ENCODE assay signal across 8 cellular contexts in the genomic region with DNA sequence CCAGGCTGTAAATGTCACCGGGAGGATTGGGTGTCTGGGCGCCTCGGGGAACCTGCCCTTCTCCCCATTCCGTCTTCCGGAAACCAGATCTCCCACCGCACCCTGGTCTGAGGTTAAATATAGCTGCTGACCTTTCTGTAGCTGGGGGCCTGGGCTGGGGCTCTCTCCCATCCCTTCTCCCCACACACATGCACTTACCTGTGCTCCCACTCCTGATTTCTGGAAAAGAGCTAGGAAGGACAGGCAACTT. TPM values are rescaled to one million over a fixed set of nuclear protein-coding genes. Genes with fewer than 3 reads are reported as not detected.
A peak's percentile ranks its signal among the peaks of the same experiment; 100 is the strongest.
DNase-seq lines count a peak whose midpoint lies in the region; TF ChIP-seq lines count a peak whose summit lies in the region.

No MANE protein-coding gene starts in this region.

- H3K79me2 ChIP-seq in fibroblast of lung (ENCODE audit: control insufficient read depth, insufficient read depth, low read length) = peaks cover 48% of the 10 kb centered on the region

- H3K4me1 ChIP-seq in ES-I3 (ENCODE audit: insufficient read depth, low read length) (peaks cover 20% of the 10 kb centered on the region), fibroblast of lung (ENCODE audit: control insufficient read depth, extremely low read depth, insufficient read depth, low read length) (peaks cover 29% of the 10 kb centered on the region), prostate gland (replicated peaks) (peaks cover 12% of the 10 kb centered on the region)

- DNase-seq in SK-N-MC (ENCODE audit: low read depth, low spot score) (no peak), fibroblast of lung (ENCODE audit: low read depth in 2 of 2) (no peak), prostate gland (ENCODE audit: low spot score) (no peak), amniotic stem cell (lab: John Stamatoyannopoulos, UW) (no peak), globus pallidus (ENCODE audit: low spot score) (no peak), DMS53 treated with DMSO at 0.1 percent for 48 hours (lab: John Stamatoyannopoulos, UW; ENCODE audit: unreplicated experiment) (no peak)
- no peak for DNase-seq in stimulated activated CD4-positive, alpha-beta T cell treated with anti-CD3 and anti-CD28 coated beads, Interleukin-2, amount 100 ng/mL, for 24 hours

- H3K9me3 ChIP-seq in ES-I3 (ENCODE audit: control insufficient read depth, insufficient read depth, low read length) (no peaks in the 10 kb centered on the region), SK-N-MC (ENCODE audit: low read depth, low read length) (no peaks in the 10 kb centered on the region), fibroblast of lung (ENCODE audit: control insufficient read depth, insufficient read depth, low read depth, low read length) (no peaks in the 10 kb centered on the region), prostate gland (no peaks in the 10 kb centered on the region)

- TF ChIP-seq CTCF in fibroblast of lung (conservative IDR thresholded peaks at IDR 0.05 in 1 of 2, IDR thresholded peaks at IDR 0.05 in 1 of 2; ENCODE audit: low read depth in 1 of 2, low read length in 2 of 2) = no peak
- TF ChIP-seq CTCF in prostate gland (IDR thresholded peaks at IDR 0.05) = no peak

- no peaks in the 10 kb centered on the region for H4K20me1 ChIP-seq in fibroblast of lung (ENCODE audit: control insufficient read depth, extremely low read depth, insufficient read depth, low read length)

- H3K4me2 ChIP-seq in fibroblast of lung (ENCODE audit: extremely low read depth, insufficient read depth, low read length) = peak overlapping the region; percentile 100

- peak overlapping the region; percentile 97 for H3K4me3 ChIP-seq in SK-N-MC
- peak overlapping the region; percentile 86 to 98 (median 94) for H3K4me3 ChIP-seq in fibroblast of lung (replicated peaks in 1 of 4; ENCODE audit: control extremely low read depth in 1 of 4, insufficient read depth in 1 of 4, low read depth in 3 of 4, low read length in 4 of 4)
- H3K4me3 ChIP-seq in prostate gland = peak overlapping the region; percentile 67 to 90

- intact Hi-C loops in prostate gland (cut with DNase I) = loop anchor here (1.0 to 5.0 kb wide), 3 partner anchors 43 to 208 kb away; a partner anchor contains a TSS

- H3K9ac ChIP-seq in ES-I3 (ENCODE audit: low read depth, low read length) (peak overlapping the region; percentile 88), SK-N-MC (ENCODE audit: insufficient read length) (peak overlapping the region; percentile 98), fibroblast of lung (ENCODE audit: insufficient read depth, low read length) (peak overlapping the region; percentile 98)

- peak overlapping the region; percentile 96 for H3K27ac ChIP-seq in SK-N-MC
- H3K27ac ChIP-seq in fibroblast of lung (ENCODE audit: insufficient read depth, low read length) = peak overlapping the region; percentile 98
- H3K27ac ChIP-seq in prostate gland = peak overlapping the region; percentile 90 to 93

- H3K27me3 ChIP-seq in fibroblast of lung (ENCODE audit: control insufficient read depth, insufficient read depth, low read length) (no peaks in the 10 kb centered on the region), prostate gland (replicated peaks; ENCODE audit: insufficient read depth) (no peaks in the 10 kb centered on the region)

- no peak for TF ChIP-seq POLR2A in prostate gland (IDR thresholded peaks at IDR 0.05)

- no peak overlapping the region for H2AFZ ChIP-seq in fibroblast of lung (ENCODE audit: low read length)

- WGBS in prostate gland = 0% methylated on average over 6 of the region's 6 CpGs

- peaks cover 32% of the 10 kb centered on the region for H3K36me3 ChIP-seq in ES-I3 (ENCODE audit: insufficient read depth, low read length)
- peaks cover 59% of the 10 kb centered on the region for H3K36me3 ChIP-seq in SK-N-MC (ENCODE audit: insufficient read depth, low read length)
- peaks cover 38% of the 10 kb centered on the region for H3K36me3 ChIP-seq in fibroblast of lung (ENCODE audit: control insufficient read depth, insufficient read depth, low read length)
- H3K36me3 ChIP-seq in prostate gland = peaks cover 3 to 9% of the 10 kb centered on the region in 2 donors

RNA-seq across cellular contexts. Expression of a gene that starts 1.3 kb away (rescaled TPM):
- total RNA-seq in fibroblast of lung = 4,386 and 6,255 TPM in 2 replicates
- polyA plus RNA-seq in fibroblast of lung = 8,983 and 11,838 TPM in 2 replicates
- 8,065 and 9,561 TPM in 2 replicates for polyA plus RNA-seq in fibroblast of lung (2012)
- polyA minus RNA-seq in fibroblast of lung (ENCODE audit: low replicate concordance) = 22,076 and 22,226 TPM in 2 replicates
- total RNA-seq in prostate gland = 1,000 to 10,000 TPM; 1,469 to 2,105 TPM

RNA-seq across cellular contexts. Expression of a gene that starts 20.2 kb away (rescaled TPM):
- total RNA-seq in fibroblast of lung = 8.2 and 16.8 TPM in 2 replicates
- polyA plus RNA-seq in fibroblast of lung = 21.7 and 26.9 TPM in 2 replicates
- polyA plus RNA-seq in fibroblast of lung (2012) = 23.6 and 25.6 TPM in 2 replicates
- 18.8 and 22.0 TPM in 2 replicates for polyA minus RNA-seq in fibroblast of lung (ENCODE audit: low replicate concordance)
- 10 to 100 TPM in 1 of 2 donors, 1 to 10 TPM in 1; 4.8 to 22.9 TPM for total RNA-seq in prostate gland

RNA-seq across cellular contexts. Expression of a gene that starts 32.5 kb away (rescaled TPM):
- total RNA-seq in fibroblast of lung = 11.7 and 13.9 TPM in 2 replicates
- 26.1 and 47.8 TPM in 2 replicates for polyA plus RNA-seq in fibroblast of lung
- 18.6 and 34.5 TPM in 2 replicates for polyA plus RNA-seq in fibroblast of lung (2012)
- polyA minus RNA-seq in fibroblast of lung (ENCODE audit: low replicate concordance) = 77.1 and 94.1 TPM in 2 replicates
- total RNA-seq in prostate gland = 10 to 100 TPM; 14.5 to 42.9 TPM

RNA-seq across cellular contexts. Expression of a gene that starts 41.7 kb away (rescaled TPM):
- total RNA-seq in fibroblast of lung = 18.7 and 42.3 TPM in 2 replicates
- polyA plus RNA-seq in fibroblast of lung = 17.2 and 50.9 TPM in 2 replicates
- 16.7 and 45.5 TPM in 2 replicates for polyA plus RNA-seq in fibroblast of lung (2012)
- polyA minus RNA-seq in fibroblast of lung (ENCODE audit: low replicate concordance) = 32.1 and 176 TPM in 2 replicates
- total RNA-seq in prostate gland = 10 to 100 TPM; 86.7 to 99.0 TPM

RNA-seq across cellular contexts. Expression of a gene that starts 42.6 kb away (rescaled TPM):
- total RNA-seq in fibroblast of lung (118 and 142 TPM in 2 replicates), prostate gland (10 to 100 TPM; 70.3 to 80.2 TPM)
- polyA plus RNA-seq in fibroblast of lung = 120 and 166 TPM in 2 replicates
- 242 and 298 TPM in 2 replicates for polyA plus RNA-seq in fibroblast of lung (2012)
- polyA minus RNA-seq in fibroblast of lung (ENCODE audit: low replicate concordance) = 10.5 and 16.3 TPM in 2 replicates
